1 cellular context compared by ENCODE assay signal in genomic region chr14:31265701-31266398, GRCh38.
TF ChIP-seq lines count a peak whose summit lies in the region.

No MANE protein-coding gene starts in this region.

TF ChIP-seq in HepG2, 621 proteins besides CTCF, POLR2A, EP300 and RAD21 (continued from another document and continues in another):
- TF ChIP-seq AFF4 (CRISPR knock-in tag; IDR thresholded peaks at IDR 0.05) (0 out of 2 replicates have a peak, but pooled peaks have one; percentile 87), HCFC1 (IDR thresholded peaks at IDR 0.05; ENCODE audit: low read depth, low read length) (no peak), ATF5 (CRISPR knock-in tag; IDR thresholded peaks at IDR 0.05; ENCODE audit: low read depth) (no peak), ZNF468 (CRISPR knock-in tag; IDR thresholded peaks at IDR 0.05) (no peak), ZBTB3 (CRISPR knock-in tag; IDR thresholded peaks at IDR 0.05; ENCODE audit: borderline replicate concordance, low read depth) (peak; percentile 86; the same call in 1 of the 2 replicates), UBTF (CRISPR knock-in tag; IDR thresholded peaks at IDR 0.05) (peak; percentile 66), KLF16 (CRISPR knock-in tag; IDR thresholded peaks at IDR 0.05) (peak in 1 of 2 experiments; percentile 59; a peak in 1 of 4 replicates), ZNF331 (CRISPR knock-in tag; IDR thresholded peaks at IDR 0.05) (peak; percentile 85; the same call in 1 of the 2 replicates), HOXA5 (CRISPR knock-in tag; IDR thresholded peaks at IDR 0.05) (no peak), ZNF615 (CRISPR knock-in tag; IDR thresholded peaks at IDR 0.05; ENCODE audit: borderline replicate concordance) (no peak), HIVEP1 (CRISPR knock-in tag; IDR thresholded peaks at IDR 0.05) (no peak), ZNF773 (CRISPR knock-in tag; IDR thresholded peaks at IDR 0.05; ENCODE audit: borderline replicate concordance) (no peak), MATR3 (CRISPR knock-in tag; IDR thresholded peaks at IDR 0.05) (no peak), ZNF570 (CRISPR knock-in tag; IDR thresholded peaks at IDR 0.05; ENCODE audit: borderline replicate concordance) (0 out of 2 replicates have a peak, but pooled peaks have one; percentile 9), ZNF83 (CRISPR knock-in tag; IDR thresholded peaks at IDR 0.05; ENCODE audit: borderline replicate concordance) (peak; percentile 94; the same call in 1 of the 2 replicates), IRF1 (CRISPR knock-in tag; IDR thresholded peaks at IDR 0.05; ENCODE audit: low read depth) (no peak), IKZF4 (CRISPR knock-in tag; IDR thresholded peaks at IDR 0.05; ENCODE audit: borderline replicate concordance, low read depth, not compliant biosample characterization) (peak; percentile 81), SRSF4 (IDR thresholded peaks at IDR 0.05; ENCODE audit: low read depth, low read length, poor library complexity, severe bottlenecking) (no peak), ZNF720 (CRISPR knock-in tag; IDR thresholded peaks at IDR 0.05) (0 out of 2 replicates have a peak, but pooled peaks have one; percentile 28), MEIS1 (CRISPR knock-in tag; IDR thresholded peaks at IDR 0.05; ENCODE audit: borderline replicate concordance) (peak; percentile 87; the same call in 1 of the 2 replicates), ZBTB4 (CRISPR knock-in tag; IDR thresholded peaks at IDR 0.05; ENCODE audit: borderline replicate concordance) (peak; percentile 84; the same call in 1 of the 2 replicates), ZNF598 (CRISPR knock-in tag; IDR thresholded peaks at IDR 0.05; ENCODE audit: borderline replicate concordance) (peak; percentile 83; the same call in 1 of the 2 replicates), DR1 (CRISPR knock-in tag; IDR thresholded peaks at IDR 0.05) (no peak), CENPBD1 (CRISPR knock-in tag; IDR thresholded peaks at IDR 0.05; ENCODE audit: borderline replicate concordance, low read depth) (no peak), SMAD9 (CRISPR knock-in tag; IDR thresholded peaks at IDR 0.05) (peak; percentile 91; the same call in 1 of the 2 replicates), ZNF451 (CRISPR knock-in tag; IDR thresholded peaks at IDR 0.05) (peak; percentile 68; the same call in 1 of the 2 replicates), KLF9 (CRISPR knock-in tag; IDR thresholded peaks at IDR 0.05; ENCODE audit: low read depth) (peak; percentile 61), NFIC (IDR thresholded peaks at IDR 0.05; ENCODE audit: low read length) (no peak), HMGXB4 (CRISPR knock-in tag; IDR thresholded peaks at IDR 0.05; ENCODE audit: borderline replicate concordance in 1 of 2, low read depth in 1 of 2) (peak; percentile 35 to 57; a peak in 2 of 4 replicates), THAP7 (CRISPR knock-in tag; IDR thresholded peaks at IDR 0.05) (peak; percentile 94; the same call in 1 of the 2 replicates), NR2C2 (CRISPR knock-in tag; IDR thresholded peaks at IDR 0.05; ENCODE audit: borderline replicate concordance) (peak; percentile 63; the same call in 1 of the 2 replicates), MAZ (IDR thresholded peaks at IDR 0.05; ENCODE audit: borderline replicate concordance, low read depth, low read length) (no peak), MAZ (CRISPR knock-in tag; IDR thresholded peaks at IDR 0.05; ENCODE audit: low read depth) (no peak), E2F2 (CRISPR knock-in tag; IDR thresholded peaks at IDR 0.05; ENCODE audit: borderline replicate concordance) (no peak), SALL2 (CRISPR knock-in tag; IDR thresholded peaks at IDR 0.05) (no peak), MYC (CRISPR knock-in tag; IDR thresholded peaks at IDR 0.05; ENCODE audit: borderline replicate concordance) (no peak), FOXP4 (CRISPR knock-in tag; IDR thresholded peaks at IDR 0.05) (peak; percentile 92), ZBTB34 (CRISPR knock-in tag; IDR thresholded peaks at IDR 0.05) (no peak), ATF3 (CRISPR knock-in tag; IDR thresholded peaks at IDR 0.05) (peak; percentile 67), BRD4 (CRISPR knock-in tag; IDR thresholded peaks at IDR 0.05) (no peak), KLF15 (CRISPR knock-in tag; IDR thresholded peaks at IDR 0.05; ENCODE audit: borderline replicate concordance) (no peak)
